Comparison of ENCODE assay signal across 19 cellular contexts in the genomic region with DNA sequence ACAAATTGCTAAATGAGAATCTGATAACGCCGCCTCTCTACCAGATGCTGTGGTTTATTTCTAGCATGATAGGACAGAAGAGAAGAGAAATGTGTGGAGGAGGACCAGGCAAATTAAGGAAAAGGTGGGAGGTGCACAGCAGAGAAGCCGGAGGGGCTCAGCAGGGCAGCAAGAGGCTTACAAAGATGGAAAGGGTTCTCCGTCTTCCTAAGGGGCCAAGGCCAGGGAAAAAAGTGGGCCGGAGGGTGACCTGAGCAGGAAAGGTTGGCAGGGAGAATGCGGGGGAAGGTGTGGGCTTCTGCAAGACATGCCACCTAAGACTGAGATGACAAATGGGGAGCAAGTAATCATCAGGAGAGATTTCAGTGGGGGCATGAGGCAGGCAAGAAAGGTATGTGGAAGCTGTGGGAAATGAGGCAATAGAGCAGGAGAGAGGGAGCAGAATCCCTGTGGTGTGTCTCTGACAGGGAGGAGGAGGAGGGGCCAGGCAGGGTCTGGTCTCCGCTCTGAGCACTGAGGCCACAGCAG. TPM values are rescaled to one million over a fixed set of nuclear protein-coding genes. Genes with fewer than 3 reads are reported as not detected.
A peak's percentile ranks its signal among the peaks of the same experiment; 100 is the strongest.
DNase-seq lines count a peak whose midpoint lies in the region; ATAC-seq and TF ChIP-seq lines count a peak whose summit lies in the region.
"Had no signal": no experiment of that assay in that cellular context is flagged by ENCODE, and none has a peak within 500 bp of the region (broad histone marks: within the 10 kb centered on the region; RNA-seq: fewer than 3 reads in every experiment).

No MANE protein-coding gene starts in this region.

- H3K27ac ChIP-seq in stomach (peak overlapping the region; percentile 63 to 80 (median 72)), testis (no peak overlapping the region)
- H3K27ac ChIP-seq: HL-60, suprapubic skin had no signal

- TF ChIP-seq POLR2A in stomach (IDR thresholded peaks at IDR 0.05) (no peak), testis (IDR thresholded peaks at IDR 0.05) (no peak)

- ATAC-seq in GM21619 (IDR thresholded peaks at IDR 0.05; ENCODE audit: unreplicated experiment): no peak
- ATAC-seq: SK-N-SH treated with all-trans-retinoic acid at 6 μM for 48 hours had no signal

- intact Hi-C loops in stomach (cut with DNase I; ENCODE audit: low total_unique reads): loop anchor here (10.0 kb wide), 1 partner anchor 247 kb away; no protein-coding TSS in a partner anchor
- intact Hi-C loops in testis (cut with DNase I; ENCODE audit: low total_unique reads): no loop called here

- H3K27me3 Mint-ChIP-seq in mesothelial cell of epicardium (ENCODE audit: low read depth): no peaks in the 10 kb centered on the region
- H3K27me3 Mint-ChIP-seq: dendritic cell treated with granulocyte-macrophage colony-stimulating factor and Interleukin-4, amounts not matched to agents 40 ng/mL and 50 ng/mL, for 4 days had no signal

- no peaks in the 10 kb centered on the region for H3K9me3 Mint-ChIP-seq in mesothelial cell of epicardium
- H3K9me3 Mint-ChIP-seq: dendritic cell treated with granulocyte-macrophage colony-stimulating factor and Interleukin-4, amounts not matched to agents 40 ng/mL and 50 ng/mL, for 4 days had no signal

- H3K4me3 Mint-ChIP-seq in mesothelial cell of epicardium: peak overlapping the region; percentile 53
- H3K4me3 Mint-ChIP-seq: dendritic cell treated with granulocyte-macrophage colony-stimulating factor and Interleukin-4, amounts not matched to agents 40 ng/mL and 50 ng/mL, for 4 days had no signal

- H3K27me3 ChIP-seq in stomach (no peaks in the 10 kb centered on the region), testis (no peaks in the 10 kb centered on the region)
- H3K27me3 ChIP-seq: suprapubic skin had no signal

- peaks cover 2% of the 10 kb centered on the region for H3K36me3 Mint-ChIP-seq in mesothelial cell of epicardium

- H3K36me3 ChIP-seq in stomach: peaks cover 2 to 16% (median 12%) of the 10 kb centered on the region in 4 donors
- H3K36me3 ChIP-seq in testis (ENCODE audit: low read depth, missing control alignments): no peaks in the 10 kb centered on the region

- peaks cover 47% of the 10 kb centered on the region for H3K4me1 Mint-ChIP-seq in mesothelial cell of epicardium

- no peaks in the 10 kb centered on the region for H3K9me3 ChIP-seq in stomach
- no peaks in the 10 kb centered on the region for H3K9me3 ChIP-seq in testis
- H3K9me3 ChIP-seq: suprapubic skin had no signal

- no peak for TF ChIP-seq EP300 in stomach (IDR thresholded peaks at IDR 0.05)

- H3K4me1 ChIP-seq in stomach: peaks cover 29 to 56% (median 42%) of the 10 kb centered on the region in 4 donors
- no peaks in the 10 kb centered on the region for H3K4me1 ChIP-seq in testis

- peak overlapping the region; percentile 94 for H3K27ac Mint-ChIP-seq in mesothelial cell of epicardium
- H3K27ac Mint-ChIP-seq: dendritic cell treated with granulocyte-macrophage colony-stimulating factor and Interleukin-4, amounts not matched to agents 40 ng/mL and 50 ng/mL, for 4 days had no signal

- TF ChIP-seq CTCF in choroid plexus epithelial cell (conservative IDR thresholded peaks at IDR 0.05; ENCODE audit: low read depth, low read length): no peak
- TF ChIP-seq CTCF in mesothelial cell of epicardium (IDR thresholded peaks at IDR 0.05; ENCODE audit: unreplicated experiment): no peak
- no peak for TF ChIP-seq CTCF in stomach (IDR thresholded peaks at IDR 0.05)
- TF ChIP-seq CTCF in testis (IDR thresholded peaks at IDR 0.05): no peak

- WGBS in stomach, 5 donors: 64 to 71% (median 70%) methylated on average over 7 of the region's 7 CpGs
- 72 to 74% methylated on average over 7 of the region's 7 CpGs for WGBS in testis, 2 donors

- H3K4me3 ChIP-seq in choroid plexus epithelial cell (ENCODE audit: low read depth, low read length): no peak overlapping the region
- H3K4me3 ChIP-seq in stomach: no peak overlapping the region
- H3K4me3 ChIP-seq in testis: no peak overlapping the region
- H3K4me3 ChIP-seq: suprapubic skin had no signal

- DNase-seq in NCI-H510A (lab: John Stamatoyannopoulos, UW): peak; percentile 14
- peak; percentile 53 for DNase-seq in choroid plexus epithelial cell (ENCODE audit: low read depth)
- DNase-seq in mesothelial cell of epicardium (ENCODE audit: low spot score in 2 of 2, unreplicated experiment in 2 of 2): no peak
- no peak for DNase-seq in stomach
- no peak for DNase-seq in testis
- no peak for DNase-seq in MV-4-11 (lab: John Stamatoyannopoulos, UW)
- DNase-seq in NCI-H748 (lab: John Stamatoyannopoulos, UW; ENCODE audit: unreplicated experiment): no peak
- DNase-seq: activated naive CD4-positive, alpha-beta T cell treated with Interleukin-2 at 50 U/mL for 16 hours; activated T-cell treated with anti-CD3 and anti-CD28 coated beads for 4 hours; AML-193; aorta; NCI-H1048; NCI-H2107; stimulated activated CD4-positive, alpha-beta T cell treated with anti-CD3 and anti-CD28 coated beads, Interleukin-4, amount 100 ng/mL, for 1 hour had no signal

RNA-seq across cellular contexts. Expression of gene MANSC1, which starts 18.7 kb away (rescaled TPM):
- total RNA-seq in mesothelial cell of epicardium (15.4 to 17.2 TPM (median 16.6 TPM) in 3 replicates), stomach (10 to 100 TPM in 2 of 5 donors, 1 to 10 TPM in 2, under 1 TPM in 1; 0.29 to 35.7 (median 8.8) TPM), testis (10 to 100 TPM; 24.0 to 24.7 TPM)
- polyA plus RNA-seq in stomach (10 to 100 TPM in 2 of 3 donors, 1 to 10 TPM in 1; 7.8 to 16.5 (median 10.2) TPM), testis (ENCODE audit: insufficient read depth, low read depth, low replicate concordance) (30.3 TPM)

RNA-seq across cellular contexts. Expression of gene BORCS5, which starts 25.6 kb away (rescaled TPM):
- 11.0 to 13.4 TPM (median 13.3 TPM) in 3 replicates for total RNA-seq in mesothelial cell of epicardium
- 10 to 100 TPM in 3 of 5 donors, 1 to 10 TPM in 2; 1.3 to 49.0 (median 25.0) TPM for total RNA-seq in stomach
- polyA plus RNA-seq in stomach: 1 to 10 TPM; 5.5 to 8.7 (median 6.3) TPM
- total RNA-seq in testis: 10 to 100 TPM; 22.8 to 46.3 TPM
- polyA plus RNA-seq in testis (ENCODE audit: insufficient read depth, low read depth, low replicate concordance): 20.3 TPM

Comparison
In these comparisons a context has a peak if more than half of its experiments do, and no peak if none do; other contexts are left out.
1. DNase-seq: peak in NCI-H510A (single experiment) and choroid plexus epithelial cell (single experiment); none in mesothelial cell of epicardium (0 of 2), stomach (single experiment), testis (single experiment), MV-4-11 (single experiment) and NCI-H748 (single experiment).
2. H3K27ac ChIP-seq: peak in stomach (5 of 5); none in testis (0 of 2).